8 cellular contexts compared by ENCODE assay signal in genomic region chr3:186806173-186807055, GRCh38. TPM values are rescaled to one million over a fixed set of nuclear protein-coding genes. Genes with fewer than 3 reads are reported as not detected.
DNase-seq lines count a peak whose midpoint lies in the region; ATAC-seq and TF ChIP-seq lines count a peak whose summit lies in the region.

TSS of gene RFC4 (minus strand) at chr3:186806482. CDS start at chr3:186804713, 1,769 bp downstream.

- peaks cover 19% of the 10 kb centered on the region for H3K4me1 Mint-ChIP-seq in Calu3 (ENCODE audit: low read depth, unreplicated experiment)

- BruUV-seq in Calu3 (replicated peaks; lab: Mats Ljungman, UMichigan) (TSS peak; percentile 98), OCI-LY7 (replicated peaks; lab: Mats Ljungman, UMichigan) (TSS peak; percentile 98)

- peaks cover 52% of the 10 kb centered on the region for H3K36me3 Mint-ChIP-seq in Calu3 (ENCODE audit: insufficient read depth, unreplicated experiment)

- H3K9me3 ChIP-seq in HUES6 (ENCODE audit: control insufficient read depth, insufficient read depth, low read depth, low read length): no peaks in the 10 kb centered on the region
- 0 out of 2 replicates have a peak, but pooled peaks cover 4% of the 10 kb centered on the region for H3K9me3 ChIP-seq in OCI-LY7 (ENCODE audit: low read length)
- no peaks in the 10 kb centered on the region for H3K9me3 ChIP-seq in mucosa of descending colon

- CTCF ChIA-PET in Calu3 (lab: Charles Lee): interaction anchor here (1.1 kb wide), 1 partner anchor 14 kb away, joined by 3 read pairs; no protein-coding TSS in a partner anchor
- CTCF ChIA-PET in OCI-LY7 (lab: Charles Lee; ENCODE audit: unreplicated experiment): interaction anchor here (0.6 kb wide), 1 partner anchor 279 kb away, joined by 3 read pairs; no protein-coding TSS in a partner anchor

- peak within 1 kb of the TSS; percentile 68 for H2AFZ ChIP-seq in OCI-LY7 (ENCODE audit: low read length)

- intact Hi-C loops in Calu3 (cut with micrococcal nuclease; ENCODE audit: unreplicated experiment) (loop anchor here (1.0 kb wide), 1 partner anchor 236 kb away; the partner anchor contains the start of gene DNAJB11), OCI-LY7 (cut with micrococcal nuclease; ENCODE audit: unreplicated experiment) (loop anchor here (2.0 to 5.0 kb wide), 2 partner anchors 22 to 239 kb away; partner anchors contain the start of gene TBCCD1), mucosa of descending colon (cut with DNase I, micrococcal nuclease) (no loop called here)

- peak within 1 kb of the TSS; percentile 80 for H3K4me2 ChIP-seq in OCI-LY7 (ENCODE audit: low read length)

- peak within 1 kb of the TSS; percentile 98 for H3K9ac ChIP-seq in HUES6 (ENCODE audit: low read length)

- H3K27me3 ChIP-seq in HUES6 (ENCODE audit: control insufficient read depth, insufficient read depth, low read length): no peaks in the 10 kb centered on the region

- peaks cover 27% of the 10 kb centered on the region for H3K79me2 ChIP-seq in OCI-LY7 (ENCODE audit: insufficient read depth, low read depth, low read length)

- H3K27ac Mint-ChIP-seq in Calu3 (ENCODE audit: unreplicated experiment): peak within 1 kb of the TSS; percentile 90

- POLR2A ChIA-PET in OCI-LY7 (lab: Charles Lee): interaction anchor here (0.5 to 3.9 kb wide), 16 partner anchors 8 to 237 kb away, joined by 3 to 31 read pairs (median 4); partner anchors contain the start of genes DNAJB11 and EIF4A2

- no peaks in the 10 kb centered on the region for H3K27me3 Mint-ChIP-seq in Calu3 (ENCODE audit: unreplicated experiment)

- peak within 1 kb of the TSS; percentile 95 for H3K4me3 Mint-ChIP-seq in Calu3 (ENCODE audit: low read depth, unreplicated experiment)

- H3K36me3 ChIP-seq in HUES6 (ENCODE audit: control insufficient read depth, insufficient read depth, low read length) (peaks cover 35% of the 10 kb centered on the region), OCI-LY7 (ENCODE audit: insufficient read depth, low read length) (peaks cover 47% of the 10 kb centered on the region), mucosa of descending colon (ENCODE audit: low read depth) (no peaks in the 10 kb centered on the region)

- peak; percentile 29 for TF ChIP-seq CTCF in Calu3 (IDR thresholded peaks at IDR 0.05; ENCODE audit: unreplicated experiment)
- no peak for TF ChIP-seq CTCF in OCI-LY7 (conservative IDR thresholded peaks at IDR 0.05; ENCODE audit: low read length)
- TF ChIP-seq CTCF in epithelial cell of esophagus (IDR thresholded peaks at IDR 0.05; ENCODE audit: insufficient read depth, low read depth, low read length, missing control alignments): no peak
- TF ChIP-seq CTCF in mucosa of descending colon (IDR thresholded peaks at IDR 0.05): no peak

- DNase-seq in Calu3 (peak; percentile 95), OCI-LY7 (ENCODE audit: low spot score) (peak; percentile 90), activated T-cell treated with anti-CD3 and anti-CD28 coated beads for 1 hour (ENCODE audit: low read depth) (peak; percentile 75), epithelial cell of esophagus (ENCODE audit: low read depth) (peak; percentile 80), mucosa of descending colon (peak; percentile 92)
- DNase-seq in stimulated activated CD8-positive, alpha-beta memory T cell treated with anti-CD3 and anti-CD28 coated beads, Interleukin-4, amount 100 ng/mL, for 24 hours (ENCODE audit: low read depth): peak; percentile 80

- peak within 1 kb of the TSS; percentile 91 for H3K27ac ChIP-seq in HUES6 (ENCODE audit: low read depth, low read length)
- H3K27ac ChIP-seq in OCI-LY7 (ENCODE audit: low read depth, low read length, poor library complexity, severe bottlenecking): peak within 1 kb of the TSS; percentile 78

- H3K4me3 ChIP-seq in HUES6 (ENCODE audit: low read depth, low read length) (peak within 1 kb of the TSS; percentile 89), OCI-LY7 (ENCODE audit: low read depth, low read length, poor library complexity, severe bottlenecking) (peak within 1 kb of the TSS; percentile 86), epithelial cell of esophagus (ENCODE audit: low read length) (peak within 1 kb of the TSS; percentile 91), mucosa of descending colon (peak within 1 kb of the TSS; percentile 48)

- H3K9me2 ChIP-seq in OCI-LY7 (ENCODE audit: insufficient read depth, low read length): no peaks in the 10 kb centered on the region

- no peaks in the 10 kb centered on the region for H4K20me1 ChIP-seq in OCI-LY7 (ENCODE audit: insufficient read depth, low read length)

- ATAC-seq in GM21423 (IDR thresholded peaks at IDR 0.05; ENCODE audit: unreplicated experiment): peak; percentile 88
- peak; percentile 99 for ATAC-seq in mucosa of descending colon

- H3K4me1 ChIP-seq in HUES6 (ENCODE audit: control insufficient read depth, insufficient read depth, low read length): peaks cover 8% of the 10 kb centered on the region
- H3K4me1 ChIP-seq in OCI-LY7 (ENCODE audit: insufficient read depth, low read length, poor library complexity, severe bottlenecking): peaks cover 20% of the 10 kb centered on the region
- H3K4me1 ChIP-seq in mucosa of descending colon (ENCODE audit: low read depth): peaks cover 18% of the 10 kb centered on the region

- H3K9me3 Mint-ChIP-seq in Calu3 (ENCODE audit: low read depth, unreplicated experiment): no peaks in the 10 kb centered on the region

RNA-seq across cellular contexts. Expression of gene RFC4, which starts in this region (rescaled TPM):
- total RNA-seq in Calu3 (2022): 94.8 and 107 TPM in 2 replicates
- 114 and 137 TPM in 2 replicates for total RNA-seq in OCI-LY7 (2014; rRNA removed; shearing (Covaris generic))
- 118 and 126 TPM in 2 replicates for total RNA-seq in OCI-LY7 (2022)
- total RNA-seq in mucosa of descending colon: 10 to 100 TPM in 2 of 3 donors, 1 to 10 TPM in 1; 5.6 to 19.9 (median 15.0) TPM

Comparison
In these comparisons a context has a peak if more than half of its experiments do, and no peak if none do; other contexts are left out.
1. Peak in every context shown above with its lines: DNase-seq, ATAC-seq, H3K4me3 ChIP-seq and H3K27ac ChIP-seq.
2. intact Hi-C loops: an anchor here in Calu3 (1.0 kb wide) and OCI-LY7 (2.0 to 5.0 kb wide); none called in mucosa of descending colon.